ENCODE assay signal across 1 cellular context in genomic region chr12:10030446-10030845, GRCh38.
TF ChIP-seq lines count a peak whose summit lies in the region.

TSS of gene CLEC9A (plus strand) at chr12:10030682. CDS start at chr12:10052688, 22,006 bp downstream.

TF ChIP-seq in IMR-90, 13 proteins besides CTCF, POLR2A, EP300 and RAD21:
- TF ChIP-seq RCOR1 (IDR thresholded peaks at IDR 0.05; ENCODE audit: insufficient replicate concordance, low read length) (no peak), MAZ (IDR thresholded peaks at IDR 0.05; ENCODE audit: borderline replicate concordance, low read depth, low read length) (no peak), FOS (IDR thresholded peaks at IDR 0.05; ENCODE audit: low read depth, low read length) (no peak), MAFK (IDR thresholded peaks at IDR 0.05; ENCODE audit: low read depth, low read length) (no peak), BHLHE40 (IDR thresholded peaks at IDR 0.05; ENCODE audit: low read depth, low read length) (no peak), USF2 (IDR thresholded peaks at IDR 0.05; ENCODE audit: low read depth, low read length) (no peak), NFE2L2 (IDR thresholded peaks at IDR 0.05; ENCODE audit: low read depth, low read length) (no peak), CHD1 (IDR thresholded peaks at IDR 0.05; ENCODE audit: low read depth, low read length) (no peak), RFX5 (IDR thresholded peaks at IDR 0.05; ENCODE audit: low read depth, low read length) (no peak), ELK1 (IDR thresholded peaks at IDR 0.05; ENCODE audit: borderline replicate concordance, low read depth, low read length) (no peak), CEBPB (IDR thresholded peaks at IDR 0.05; ENCODE audit: low read depth, low read length) (no peak), MXI1 (IDR thresholded peaks at IDR 0.05; ENCODE audit: borderline replicate concordance, low read depth, low read length) (no peak)
